Comparison of ENCODE assay signal across 1 cellular context in genomic region chr7:55509322-55509721, GRCh38.
TF ChIP-seq lines count a peak whose summit lies in the region.

No MANE protein-coding gene starts in this region.

TF ChIP-seq in SK-N-SH treated with all-trans-retinoic acid at 6 μM for 48 hours, 23 proteins besides CTCF, POLR2A, EP300 and RAD21 (continued from another document):
- TF ChIP-seq PATZ1 (CRISPR knock-in tag; IDR thresholded peaks at IDR 0.05; ENCODE audit: borderline replicate concordance) (no peak), ZNF70 (CRISPR knock-in tag; IDR thresholded peaks at IDR 0.05) (no peak), ZNF8 (CRISPR knock-in tag; IDR thresholded peaks at IDR 0.05) (no peak), OSR1 (CRISPR knock-in tag; IDR thresholded peaks at IDR 0.05) (no peak), BACH2 (CRISPR knock-in tag; IDR thresholded peaks at IDR 0.05; ENCODE audit: borderline replicate concordance) (no peak), TSHZ2 (CRISPR knock-in tag; IDR thresholded peaks at IDR 0.05) (no peak), ESRRG (CRISPR knock-in tag; IDR thresholded peaks at IDR 0.05) (no peak), ARNTL (CRISPR knock-in tag; IDR thresholded peaks at IDR 0.05; ENCODE audit: borderline replicate concordance, low read depth) (no peak), CREB5 (CRISPR knock-in tag; IDR thresholded peaks at IDR 0.05; ENCODE audit: low read depth) (no peak), POU6F1 (CRISPR knock-in tag; IDR thresholded peaks at IDR 0.05; ENCODE audit: borderline replicate concordance, low read depth) (no peak), ZNF565 (CRISPR knock-in tag; conservative IDR thresholded peaks at IDR 0.05; ENCODE audit: low read depth) (no peak), ZFP3 (CRISPR knock-in tag; IDR thresholded peaks at IDR 0.05) (no peak), TCF4 (CRISPR knock-in tag; IDR thresholded peaks at IDR 0.05; ENCODE audit: borderline replicate concordance) (no peak)
